3 cellular contexts compared by ENCODE assay signal in genomic region chr7:99690918-99691317, GRCh38. TPM values are rescaled to one million over a fixed set of nuclear protein-coding genes. Genes with fewer than 3 reads are reported as not detected.
"Had no signal": no experiment of that assay in that cellular context is flagged by ENCODE, and none has a peak within 500 bp of the region (broad histone marks: within the 10 kb centered on the region; RNA-seq: fewer than 3 reads in every experiment).

No MANE protein-coding gene starts in this region.

RNA-seq across cellular contexts. Expression of gene CYP3A5, which starts 11.1 kb away (rescaled TPM):
- total RNA-seq: IMR-90 had no signal
- polyA plus RNA-seq: IMR-90 had no signal

RNA-seq across cellular contexts. Expression of gene CYP3A7, which starts 44.1 kb away (rescaled TPM):
- total RNA-seq: HT-29, IMR-90 had no signal
- polyA plus RNA-seq: IgD-negative memory B cell, IMR-90 had no signal
